Comparison of ENCODE assay signal across 1 cellular context in genomic region chr11:123100378-123101085, GRCh38.
TF ChIP-seq lines count a peak whose summit lies in the region.

No MANE protein-coding gene starts in this region.

TF ChIP-seq in SK-N-SH treated with all-trans-retinoic acid at 6 μM for 48 hours, 23 proteins besides CTCF, POLR2A, EP300 and RAD21 (continued from another document):
- no peak for TF ChIP-seq TSHZ2 (CRISPR knock-in tag; IDR thresholded peaks at IDR 0.05)
- TF ChIP-seq ZFP3 (CRISPR knock-in tag; IDR thresholded peaks at IDR 0.05): no peak
- no peak for TF ChIP-seq ARNTL (CRISPR knock-in tag; IDR thresholded peaks at IDR 0.05; ENCODE audit: borderline replicate concordance, low read depth)
- no peak for TF ChIP-seq POU6F1 (CRISPR knock-in tag; IDR thresholded peaks at IDR 0.05; ENCODE audit: borderline replicate concordance, low read depth)
- TF ChIP-seq TCF4 (CRISPR knock-in tag; IDR thresholded peaks at IDR 0.05; ENCODE audit: borderline replicate concordance): no peak
- TF ChIP-seq BACH2 (CRISPR knock-in tag; IDR thresholded peaks at IDR 0.05; ENCODE audit: borderline replicate concordance): no peak
